In the genomic region with DNA sequence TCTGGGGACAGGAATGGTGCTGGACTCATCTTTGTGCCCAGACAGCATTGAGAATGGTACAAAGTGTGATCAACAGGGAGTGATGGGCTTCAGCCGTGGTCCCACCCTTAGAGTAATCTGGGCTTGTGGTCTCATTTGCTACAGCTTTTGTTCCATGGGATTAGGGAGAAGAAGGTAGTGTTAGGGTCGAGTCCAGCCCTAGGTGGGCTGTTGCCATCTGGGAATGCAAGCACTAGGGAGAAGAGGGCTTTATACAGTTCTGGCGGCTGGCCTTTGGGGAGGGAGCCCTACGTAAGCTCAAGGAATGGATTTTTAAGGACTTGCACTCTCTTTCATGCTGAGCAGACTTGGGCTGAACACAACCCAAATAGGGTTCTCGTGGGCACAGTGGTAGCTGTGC, we compare ENCODE assay signal across 8 cellular contexts. TPM values are rescaled to one million over a fixed set of nuclear protein-coding genes. Genes with fewer than 3 reads are reported as not detected.
A peak's percentile ranks its signal among the peaks of the same experiment; 100 is the strongest.
DNase-seq lines count a peak whose midpoint lies in the region; ATAC-seq and TF ChIP-seq lines count a peak whose summit lies in the region.

No MANE protein-coding gene starts in this region.

- H3K9me3 ChIP-seq in CD4-positive, alpha-beta memory T cell (ENCODE audit: control insufficient read depth in 1 of 2, low read length in 2 of 2): no peaks in the 10 kb centered on the region
- H3K9me3 ChIP-seq in RWPE2 (ENCODE audit: severe bottlenecking): peaks cover 16% of the 10 kb centered on the region
- H3K9me3 ChIP-seq in right cardiac atrium (ENCODE audit: control insufficient read depth, low read length): no peaks in the 10 kb centered on the region

- DNase-seq in CD4-positive, alpha-beta memory T cell: no peak
- DNase-seq in RWPE2 (ENCODE audit: low spot score) (peak; percentile 29), right cardiac atrium (no peak), progenitor cell of endocrine pancreas (ENCODE audit: low spot score, unreplicated experiment) (no peak)
- DNase-seq in stimulated activated naive CD8-positive, alpha-beta T cell treated with anti-CD3 and anti-CD28 coated beads, Interleukin-15, Interleukin-2, amounts not matched to agents 100 U/mL and 50 U/mL, for 24 hours: no peak

- H3K27me3 Mint-ChIP-seq in CD4-positive, alpha-beta memory T cell: no peaks in the 10 kb centered on the region
- H3K27me3 Mint-ChIP-seq in progenitor cell of endocrine pancreas: no peaks in the 10 kb centered on the region

- H3K9me3 Mint-ChIP-seq in CD4-positive, alpha-beta memory T cell: peaks cover 0 to 18% (median 7%) of the 10 kb centered on the region in 8 donors
- H3K9me3 Mint-ChIP-seq in progenitor cell of endocrine pancreas (ENCODE audit: low read depth): peaks cover 19% of the 10 kb centered on the region

- H3K27ac Mint-ChIP-seq in CD4-positive, alpha-beta memory T cell: peak overlapping the region; percentile 78 to 95 (median 87)
- peak overlapping the region; percentile 70 for H3K27ac Mint-ChIP-seq in progenitor cell of endocrine pancreas

- WGBS in right cardiac atrium: 67% methylated on average over 5 of the region's 5 CpGs

- peaks cover 11 to 26% of the 10 kb centered on the region in 2 donors for H3K36me3 Mint-ChIP-seq in CD4-positive, alpha-beta memory T cell
- peaks cover 15% of the 10 kb centered on the region for H3K36me3 Mint-ChIP-seq in progenitor cell of endocrine pancreas (ENCODE audit: insufficient read depth)

- peaks cover 55 to 90% (median 72%) of the 10 kb centered on the region in 4 donors for H3K4me1 Mint-ChIP-seq in CD4-positive, alpha-beta memory T cell
- H3K4me1 Mint-ChIP-seq in progenitor cell of endocrine pancreas (ENCODE audit: low read depth): peaks cover 44% of the 10 kb centered on the region

- no peaks in the 10 kb centered on the region for H3K36me3 ChIP-seq in CD4-positive, alpha-beta memory T cell (ENCODE audit: insufficient read depth, low read length)
- H3K36me3 ChIP-seq in RWPE2 (ENCODE audit: low read depth): peaks cover 66% of the 10 kb centered on the region

- H3K4me3 ChIP-seq in CD4-positive, alpha-beta memory T cell (ENCODE audit: low read length in 2 of 2): peak overlapping the region; percentile 37 to 46
- H3K4me3 ChIP-seq in RWPE2 (ENCODE audit: severe bottlenecking): no peak overlapping the region
- no peak overlapping the region for H3K4me3 ChIP-seq in right cardiac atrium (ENCODE audit: low read length)

- POLR2A ChIA-PET in CD4-positive, alpha-beta memory T cell (lab: Charles Lee; ENCODE audit: partially characterized antibody): interaction anchor here (0.9 to 21.0 kb wide), 9 partner anchors 12 to 49 kb away, joined by 4 to 469 read pairs (median 9); no protein-coding TSS in a partner anchor

- TF ChIP-seq CTCF in RWPE2 (IDR thresholded peaks at IDR 0.05; ENCODE audit: poor library complexity, severe bottlenecking): no peak
- TF ChIP-seq CTCF in progenitor cell of endocrine pancreas (IDR thresholded peaks at IDR 0.05; ENCODE audit: unreplicated experiment): no peak

- ATAC-seq in RWPE2 (ENCODE audit: low read depth) (no peak), right cardiac atrium (no peak), GM18502 (IDR thresholded peaks at IDR 0.05; ENCODE audit: poor library complexity, unreplicated experiment) (no peak), GM19455 (IDR thresholded peaks at IDR 0.05; ENCODE audit: unreplicated experiment) (no peak), HG03108 (IDR thresholded peaks at IDR 0.05; ENCODE audit: unreplicated experiment) (no peak)
- ATAC-seq in stimulated activated naive CD8-positive, alpha-beta T cell treated with anti-CD3 and anti-CD28 coated beads, Interleukin-15, Interleukin-2, amounts not matched to agents 100 U/mL and 50 U/mL, for 24 hours: no peak

- H3K4me3 Mint-ChIP-seq in CD4-positive, alpha-beta memory T cell: peak overlapping the region; percentile 71 to 89 (median 84)
- peak overlapping the region; percentile 49 for H3K4me3 Mint-ChIP-seq in progenitor cell of endocrine pancreas (ENCODE audit: low read depth)

- H3K27me3 ChIP-seq in CD4-positive, alpha-beta memory T cell (ENCODE audit: insufficient read depth, low read length): no peaks in the 10 kb centered on the region
- H3K27me3 ChIP-seq in RWPE2 (ENCODE audit: insufficient read depth, poor library complexity, severe bottlenecking) (no peaks in the 10 kb centered on the region), right cardiac atrium (ENCODE audit: control insufficient read depth, insufficient read depth) (no peaks in the 10 kb centered on the region)

- intact Hi-C loops in CD4-positive, alpha-beta memory T cell (cut with micrococcal nuclease): no loop called here
- intact Hi-C loops in right cardiac atrium (cut with DNase I): no loop called here

- CTCF ChIA-PET in CD4-positive, alpha-beta memory T cell (lab: Charles Lee; ENCODE audit: partially characterized antibody): interaction anchor here (1.1 to 8.0 kb wide), 8 partner anchors 9 to 183 kb away, joined by 3 to 67 read pairs (median 9); no protein-coding TSS in a partner anchor

- peaks cover 91% of the 10 kb centered on the region for H3K4me1 ChIP-seq in CD4-positive, alpha-beta memory T cell (ENCODE audit: insufficient read depth, low read length)
- H3K4me1 ChIP-seq in RWPE2 (ENCODE audit: insufficient read depth, poor library complexity, severe bottlenecking) (peaks cover 54% of the 10 kb centered on the region), right cardiac atrium (ENCODE audit: control insufficient read depth, insufficient read depth, low read length) (peaks cover 22% of the 10 kb centered on the region)

- peak overlapping the region; percentile 80 for H3K27ac ChIP-seq in CD4-positive, alpha-beta memory T cell (ENCODE audit: low read depth, low read length)
- H3K27ac ChIP-seq in RWPE2 (ENCODE audit: poor library complexity, severe bottlenecking) (peak overlapping the region; percentile 90), right cardiac atrium (ENCODE audit: low read length) (peak overlapping the region; percentile 69)

RNA-seq across cellular contexts. Expression of gene PLEKHG3, which starts 4.9 kb away (rescaled TPM):
- total RNA-seq in CD4-positive, alpha-beta memory T cell: 10 to 100 TPM; 53.3 to 56.5 TPM
- polyA plus RNA-seq in CD4-positive, alpha-beta memory T cell: 10 to 100 TPM; 10.8 to 62.6 TPM
- total RNA-seq in right cardiac atrium (10 to 100 TPM; 35.7 to 58.7 (median 50.6) TPM), progenitor cell of endocrine pancreas (76.0 and 81.0 TPM in 2 replicates)
- 12.6 TPM for polyA plus RNA-seq in right cardiac atrium

Comparison
In these comparisons a context has a peak if more than half of its experiments do, and no peak if none do; other contexts are left out.
1. H3K4me3 ChIP-seq: peak in CD4-positive, alpha-beta memory T cell (2 of 2); none in RWPE2 (single experiment) and right cardiac atrium (single experiment).
2. Peak in every context shown above with its lines, with median percentiles within 50 percentile points of each other: H3K27ac ChIP-seq.